In genomic region chr18:886076-886475, GRCh38 we compare ENCODE assay signal across 8 cellular contexts. TPM values are rescaled to one million over a fixed set of nuclear protein-coding genes. Genes with fewer than 3 reads are reported as not detected.
"Had no signal": no experiment of that assay in that cellular context is flagged by ENCODE, and none has a peak within 500 bp of the region (broad histone marks: within the 10 kb centered on the region; RNA-seq: fewer than 3 reads in every experiment).

No MANE protein-coding gene starts in this region.

- H3K4me3 ChIP-seq: GM12878 had no signal

- ATAC-seq: GM12878 had no signal

- DNase-seq: GDM1, GF-D8 had no signal

- FAIRE-seq: G401.6, GM12878, GM12891, GM12892, GM18507, GM19239 had no signal

RNA-seq across cellular contexts. Expression of gene ADCYAP1, which starts 18.6 kb away (rescaled TPM):
- total RNA-seq: GM12878 had no signal
